Comparison of ENCODE assay signal across 8 cellular contexts in genomic region chr1:10519016-10519417, GRCh38. TPM values are rescaled to one million over a fixed set of nuclear protein-coding genes. Genes with fewer than 3 reads are reported as not detected.
DNase-seq lines count a peak whose midpoint lies in the region; ATAC-seq and TF ChIP-seq lines count a peak whose summit lies in the region.

No MANE protein-coding gene starts in this region.

- POLR2A ChIA-PET in SK-N-SH (lab: Yijun Ruan, JAX): no interaction called here

- H3K27me3 ChIP-seq in SK-N-SH (ENCODE audit: insufficient read depth): no peaks in the 10 kb centered on the region
- no peaks in the 10 kb centered on the region for H3K27me3 ChIP-seq in thyroid gland

- H3F3A ChIP-seq in SK-N-SH (replicated peaks; ENCODE audit: insufficient read depth): no peaks in the 10 kb centered on the region

- intact Hi-C loops in thyroid gland (cut with DNase I): no loop called here

- WGBS in SK-N-SH (ENCODE audit: low lambda C conversion rate): 78% methylated on average over 7 of the region's 7 CpGs
- WGBS in thyroid gland, 2 donors: 30% methylated on average over 7 of the region's 7 CpGs

- no peak overlapping the region for H3K4me2 ChIP-seq in SK-N-SH

- H3K4me1 Mint-ChIP-seq in activated T-helper 17 cell treated with anti-CD3 and anti-CD28 coated beads, Interleukin-2, amount 50 U/mL, for 72 hours: peaks cover 39% of the 10 kb centered on the region

- H3K36me3 Mint-ChIP-seq in activated T-helper 17 cell treated with anti-CD3 and anti-CD28 coated beads, Interleukin-2, amount 50 U/mL, for 72 hours (ENCODE audit: low read depth): peaks cover 19% of the 10 kb centered on the region

- H3K9me3 ChIP-seq in SK-N-SH (no peaks in the 10 kb centered on the region), thyroid gland (no peaks in the 10 kb centered on the region)

- H3K4me1 ChIP-seq in SK-N-SH (ENCODE audit: control insufficient read depth in 1 of 2, insufficient read depth in 2 of 2, low read depth in 1 of 2, low read length in 1 of 2) (peaks cover 30 to 33% of the 10 kb centered on the region in 2 experiments; a peak in 3 of 4 replicates), thyroid gland (peaks cover 67 to 72% of the 10 kb centered on the region in 2 donors)

- H3K27me3 Mint-ChIP-seq in activated T-helper 17 cell treated with anti-CD3 and anti-CD28 coated beads, Interleukin-2, amount 50 U/mL, for 72 hours: no peaks in the 10 kb centered on the region

- no peaks in the 10 kb centered on the region; the same call in 1 of the 2 replicates for H4K20me1 ChIP-seq in SK-N-SH (ENCODE audit: insufficient read depth)

- H3K36me3 ChIP-seq in SK-N-SH (replicated peaks in 1 of 2; ENCODE audit: control insufficient read depth in 1 of 2, insufficient read depth in 2 of 2, low read length in 1 of 2): no peaks in the 10 kb centered on the region
- H3K36me3 ChIP-seq in thyroid gland: no peaks in the 10 kb centered on the region

- peak in 1 of 2 donors; percentile 75 for TF ChIP-seq POLR2A in thyroid gland (IDR thresholded peaks at IDR 0.05)

- ATAC-seq in SK-N-SH treated with all-trans-retinoic acid at 6 μM for 48 hours (no peak; the same call in 2 of the 3 replicates), GM18868 (IDR thresholded peaks at IDR 0.05; ENCODE audit: unreplicated experiment) (no peak), HG03025 (IDR thresholded peaks at IDR 0.05; ENCODE audit: low FRiP score, unreplicated experiment) (no peak)
- ATAC-seq in activated T-helper 17 cell treated with anti-CD3 and anti-CD28 coated beads, Interleukin-2, amount 50 U/mL, for 72 hours (replicated peaks): no peak

- no peak for TF ChIP-seq EP300 in SK-N-SH (IDR thresholded peaks at IDR 0.05; ENCODE audit: borderline replicate concordance in 1 of 2, low read depth in 1 of 2, low read length in 1 of 2)

- TF ChIP-seq CTCF in SK-N-SH (IDR thresholded peaks at IDR 0.05): no peak
- peak in 4 of 6 experiments; percentile 1 to 46 (median 26) for TF ChIP-seq CTCF in thyroid gland (IDR thresholded peaks at IDR 0.05)

- no peak for DNase-seq in SK-N-SH
- DNase-seq in SW480 (ENCODE audit: low spot score): peak; percentile 26
- peak; percentile 75 for DNase-seq in left kidney (ENCODE audit: low read depth, low spot score)
- DNase-seq in thyroid gland: peak; percentile 86 to 89

- H3K4me3 ChIP-seq in SK-N-SH (ENCODE audit: low read depth in 2 of 2, low read length in 1 of 2) (no peak overlapping the region), thyroid gland (replicated peaks in 1 of 3) (no peak overlapping the region)

- H3K9ac ChIP-seq in SK-N-SH: no peak overlapping the region

- peaks cover 46% of the 10 kb centered on the region for H3K79me2 ChIP-seq in SK-N-SH (ENCODE audit: insufficient read depth)

- H3K27ac Mint-ChIP-seq in activated T-helper 17 cell treated with anti-CD3 and anti-CD28 coated beads, Interleukin-2, amount 50 U/mL, for 72 hours: no peak overlapping the region

- no peak overlapping the region for H2AFZ ChIP-seq in SK-N-SH (ENCODE audit: low read depth)

- no peak overlapping the region for H3K27ac ChIP-seq in SK-N-SH (ENCODE audit: low read depth in 2 of 2, low read length in 1 of 2)
- H3K27ac ChIP-seq in thyroid gland: peak overlapping the region; percentile 59 to 73 (median 64)

- H3K9me3 Mint-ChIP-seq in activated T-helper 17 cell treated with anti-CD3 and anti-CD28 coated beads, Interleukin-2, amount 50 U/mL, for 72 hours: no peaks in the 10 kb centered on the region

- H3K9me2 ChIP-seq in SK-N-SH: no peaks in the 10 kb centered on the region

- CTCF ChIA-PET in SK-N-SH (lab: Yijun Ruan, JAX): interaction anchor here (0.6 to 3.0 kb wide), 6 partner anchors 11 to 349 kb away, joined by 3 to 19 read pairs (median 6); no protein-coding TSS in a partner anchor

- H3K4me3 Mint-ChIP-seq in activated T-helper 17 cell treated with anti-CD3 and anti-CD28 coated beads, Interleukin-2, amount 50 U/mL, for 72 hours: no peak overlapping the region

- peak; percentile 4; the same call in 1 of the 2 replicates for TF ChIP-seq RAD21 in SK-N-SH (IDR thresholded peaks at IDR 0.05; ENCODE audit: low read length)

TF ChIP-seq in SK-N-SH, 30 proteins besides CTCF, POLR2A, EP300 and RAD21 (continues in another document):
- TF ChIP-seq RXRA (IDR thresholded peaks at IDR 0.05; ENCODE audit: borderline replicate concordance, low read depth) (no peak), GABPA (IDR thresholded peaks at IDR 0.05; ENCODE audit: low read depth) (no peak), IRF3 (IDR thresholded peaks at IDR 0.05; ENCODE audit: low read depth, low read length) (no peak), CHD2 (IDR thresholded peaks at IDR 0.05; ENCODE audit: low read length, partially characterized antibody) (no peak), TEAD4 (IDR thresholded peaks at IDR 0.05; ENCODE audit: borderline replicate concordance, insufficient read depth) (no peak), SIN3A (IDR thresholded peaks at IDR 0.05; ENCODE audit: borderline replicate concordance, low read depth, low read length) (no peak)

TF ChIP-seq in SK-N-SH treated with all-trans-retinoic acid at 6 μM for 48 hours, 23 proteins besides CTCF, POLR2A, EP300 and RAD21 (continues in another document):
- TF ChIP-seq SNAI2 (CRISPR knock-in tag; IDR thresholded peaks at IDR 0.05) (no peak), ZNF8 (CRISPR knock-in tag; IDR thresholded peaks at IDR 0.05) (no peak), GLIS3 (CRISPR knock-in tag; IDR thresholded peaks at IDR 0.05) (no peak), CREB5 (CRISPR knock-in tag; IDR thresholded peaks at IDR 0.05; ENCODE audit: low read depth) (no peak), OSR1 (CRISPR knock-in tag; IDR thresholded peaks at IDR 0.05) (no peak), RARB (CRISPR knock-in tag; IDR thresholded peaks at IDR 0.05) (no peak), ZC3H10 (CRISPR knock-in tag; IDR thresholded peaks at IDR 0.05) (no peak), ZFP3 (CRISPR knock-in tag; IDR thresholded peaks at IDR 0.05) (no peak), BACH2 (CRISPR knock-in tag; IDR thresholded peaks at IDR 0.05; ENCODE audit: borderline replicate concordance) (no peak), CSRNP3 (CRISPR knock-in tag; IDR thresholded peaks at IDR 0.05) (no peak), CSDC2 (CRISPR knock-in tag; IDR thresholded peaks at IDR 0.05) (no peak), TSHZ2 (CRISPR knock-in tag; IDR thresholded peaks at IDR 0.05) (no peak), ARNTL (CRISPR knock-in tag; IDR thresholded peaks at IDR 0.05; ENCODE audit: borderline replicate concordance, low read depth) (no peak)

RNA-seq across cellular contexts. Expression of gene PEX14, which starts 44.3 kb away (rescaled TPM):
- 17.8 and 36.2 TPM in 2 replicates for polyA plus RNA-seq in SK-N-SH (2012; rRNA removed)
- polyA plus RNA-seq in SK-N-SH (2012; cell fraction: cytosol; rRNA removed): 19.9 and 27.1 TPM in 2 replicates
- 34.1 and 35.2 TPM in 2 replicates for polyA plus RNA-seq in SK-N-SH (2012; cell fraction: nucleus; rRNA removed)
- total RNA-seq in thyroid gland: 10 to 100 TPM; 14.0 to 28.4 (median 20.7) TPM
- total RNA-seq in activated T-helper 17 cell treated with anti-CD3 and anti-CD28 coated beads, Interleukin-2, amount 50 U/mL, for 72 hours: 10 to 100 TPM; 18.4 to 21.7 TPM

RNA-seq across cellular contexts. Expression of gene DFFA, which starts 46.7 kb away (rescaled TPM):
- 42.3 and 54.4 TPM in 2 replicates for polyA plus RNA-seq in SK-N-SH (2012; rRNA removed)
- 42.5 and 49.5 TPM in 2 replicates for polyA plus RNA-seq in SK-N-SH (2012; cell fraction: cytosol; rRNA removed)
- 23.5 and 24.9 TPM in 2 replicates for polyA plus RNA-seq in SK-N-SH (2012; cell fraction: nucleus; rRNA removed)
- 10 to 100 TPM; 24.2 to 30.3 (median 27.5) TPM for total RNA-seq in thyroid gland
- 10 to 100 TPM; 27.4 to 54.5 TPM for total RNA-seq in activated T-helper 17 cell treated with anti-CD3 and anti-CD28 coated beads, Interleukin-2, amount 50 U/mL, for 72 hours

Comparison
In these comparisons a context has a peak if more than half of its experiments do, and no peak if none do; other contexts are left out.
1. H3K27ac ChIP-seq: peak in thyroid gland (3 of 3); none in SK-N-SH (0 of 2).